Comparison of ENCODE assay signal across 8 cellular contexts in the genomic region with DNA sequence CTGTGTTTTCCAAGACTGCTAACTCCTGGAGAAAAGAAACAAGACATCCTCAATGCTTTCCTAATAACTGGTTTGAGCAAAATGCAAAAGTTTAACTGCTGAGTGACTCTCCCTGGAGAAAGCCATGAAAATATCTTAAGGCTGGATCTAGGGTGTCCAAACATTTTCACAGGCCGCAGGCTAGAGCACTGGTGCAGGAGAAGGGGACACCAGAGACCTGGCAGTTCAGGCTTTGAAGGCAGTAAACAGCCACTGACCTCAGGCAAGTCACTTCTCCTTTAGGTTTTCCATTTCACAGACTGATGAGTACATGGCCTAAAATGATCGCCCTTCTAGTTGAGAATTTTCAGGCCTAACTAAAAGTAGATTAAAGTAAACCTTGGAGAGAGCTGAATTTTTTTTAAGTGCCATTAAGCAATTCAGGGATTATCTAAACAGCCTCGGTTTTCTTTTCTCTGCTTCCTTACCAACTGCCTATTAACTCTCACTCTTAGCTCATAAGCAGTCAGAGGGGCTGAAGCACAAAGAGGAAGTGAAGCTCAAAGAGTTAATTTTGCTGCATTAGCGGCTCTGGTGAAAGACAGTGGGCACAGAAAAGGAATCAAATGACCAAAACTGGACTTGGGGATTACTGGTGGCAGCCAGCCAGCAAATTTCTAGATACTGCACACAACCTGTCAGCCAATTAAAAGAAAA. TPM values are rescaled to one million over a fixed set of nuclear protein-coding genes. Genes with fewer than 3 reads are reported as not detected.
DNase-seq lines count a peak whose midpoint lies in the region; ATAC-seq and TF ChIP-seq lines count a peak whose summit lies in the region.

No MANE protein-coding gene starts in this region.

- TF ChIP-seq POLR2A in NB4 (IDR thresholded peaks at IDR 0.05; ENCODE audit: extremely low read depth, insufficient read length) = no peak

- H3K4me3 ChIP-seq in NB4 (ENCODE audit: low read depth, low read length) = peak overlapping the region; percentile 63
- H3K4me3 ChIP-seq in neutrophil (ENCODE audit: low read depth in 1 of 2, low read length in 1 of 2) = no peak overlapping the region

- no peaks in the 10 kb centered on the region for H3K36me3 ChIP-seq in neutrophil

- CTCF ChIA-PET in GM10248 (lab: Yijun Ruan, JAX) = interaction anchor here (0.9 to 1.5 kb wide), 3 partner anchors 12 to 27 kb away, joined by 3 to 4 read pairs (median 4); no protein-coding TSS in a partner anchor

- peak; percentile 65 for DNase-seq in GM10248 (ENCODE audit: extremely low spot score)
- DNase-seq in NB4 (ENCODE audit: low read depth) = peak; percentile 88
- no peak for DNase-seq in activated CD4-positive, alpha-beta T cell treated with anti-CD3 and anti-CD28 coated beads, Interleukin-2, amount 50 U/mL, for 48 hours
- DNase-seq in ureter (ENCODE audit: low spot score) = no peak

- H3K9me3 ChIP-seq in neutrophil = no peaks in the 10 kb centered on the region

- no peak for ATAC-seq in HG02588 (IDR thresholded peaks at IDR 0.05; ENCODE audit: unreplicated experiment)
- ATAC-seq in HG03354 (IDR thresholded peaks at IDR 0.05; ENCODE audit: poor library complexity, severe bottlenecking, unreplicated experiment) = no peak

- peaks cover 48% of the 10 kb centered on the region in 2 experiments for H3K4me1 ChIP-seq in neutrophil (ENCODE audit: control insufficient read depth in 1 of 2, insufficient read depth in 1 of 2, low read depth in 1 of 2, low read length in 1 of 2)

- H3K9me3 Mint-ChIP-seq in dendritic cell treated with granulocyte-macrophage colony-stimulating factor and Interleukin-4, amounts not matched to agents 40 ng/mL and 50 ng/mL, for 4 days = no peaks in the 10 kb centered on the region

- intact Hi-C loops in dendritic cell treated with granulocyte-macrophage colony-stimulating factor and Interleukin-4, amounts not matched to agents 40 ng/mL and 50 ng/mL, for 4 days (cut with micrococcal nuclease) = loop anchor here (10.0 kb wide), 1 partner anchor 84 kb away; a partner anchor contains a TSS

- H3K27me3 ChIP-seq in neutrophil = no peaks in the 10 kb centered on the region

- TF ChIP-seq CTCF in GM10248 (IDR thresholded peaks at IDR 0.05; ENCODE audit: control extremely low read depth, extremely low read depth, low read depth, missing control alignments) = no peak
- TF ChIP-seq CTCF in NB4 (IDR thresholded peaks at IDR 0.05; ENCODE audit: low read depth, low read length) = no peak
- no peak for TF ChIP-seq CTCF in neutrophil (IDR thresholded peaks at IDR 0.05)

- H3K27me3 Mint-ChIP-seq in dendritic cell treated with granulocyte-macrophage colony-stimulating factor and Interleukin-4, amounts not matched to agents 40 ng/mL and 50 ng/mL, for 4 days = no peaks in the 10 kb centered on the region

- POLR2A ChIA-PET in GM10248 (lab: Yijun Ruan, JAX) = interaction anchor here (0.5 to 2.2 kb wide), 4 partner anchors 10 to 54 kb away, joined by 4 to 9 read pairs (median 6); no protein-coding TSS in a partner anchor

- peaks cover 55% of the 10 kb centered on the region for H3K4me1 Mint-ChIP-seq in dendritic cell treated with granulocyte-macrophage colony-stimulating factor and Interleukin-4, amounts not matched to agents 40 ng/mL and 50 ng/mL, for 4 days (ENCODE audit: low read depth)

- peak overlapping the region; percentile 93 for H3K27ac ChIP-seq in neutrophil

- peak overlapping the region; percentile 84 for H3K27ac Mint-ChIP-seq in dendritic cell treated with granulocyte-macrophage colony-stimulating factor and Interleukin-4, amounts not matched to agents 40 ng/mL and 50 ng/mL, for 4 days

- H3K4me3 Mint-ChIP-seq in dendritic cell treated with granulocyte-macrophage colony-stimulating factor and Interleukin-4, amounts not matched to agents 40 ng/mL and 50 ng/mL, for 4 days = peak overlapping the region; percentile 79

- H3K36me3 Mint-ChIP-seq in dendritic cell treated with granulocyte-macrophage colony-stimulating factor and Interleukin-4, amounts not matched to agents 40 ng/mL and 50 ng/mL, for 4 days (ENCODE audit: low read depth) = peaks cover 31% of the 10 kb centered on the region

RNA-seq across cellular contexts. Expression of a gene that starts 2.3 kb away (rescaled TPM):
- total RNA-seq in ureter = 66.2 TPM

Comparison
In these comparisons a context has a peak if more than half of its experiments do, and no peak if none do; other contexts are left out.
1. DNase-seq: peak in GM10248 (single experiment) and NB4 (single experiment); none in activated CD4-positive, alpha-beta T cell treated with anti-CD3 and anti-CD28 coated beads, Interleukin-2, amount 50 U/mL, for 48 hours (0 of 2) and ureter (single experiment).